Comparison of ENCODE assay signal across 21 cellular contexts in the genomic region with DNA sequence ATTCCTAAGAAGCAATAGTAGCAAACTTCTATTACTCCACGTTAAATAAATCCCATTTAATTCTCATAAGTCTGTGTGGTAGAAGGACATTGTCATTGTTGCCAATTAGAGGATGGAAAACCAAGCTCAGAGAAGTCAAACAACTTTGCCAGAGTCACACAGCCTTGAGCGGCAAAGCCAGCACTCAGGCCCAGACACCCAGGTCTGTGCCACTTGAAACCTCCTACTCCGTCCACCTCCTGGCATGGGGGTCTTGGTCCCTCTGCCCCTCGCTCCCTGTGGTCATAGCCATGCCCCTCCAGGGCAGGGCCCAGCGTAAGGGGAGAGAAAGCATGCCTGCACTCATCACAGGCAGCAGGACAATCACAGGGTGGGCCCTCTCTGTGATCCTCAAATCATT. TPM values are rescaled to one million over a fixed set of nuclear protein-coding genes. Genes with fewer than 3 reads are reported as not detected.
"Had no signal": no experiment of that assay in that cellular context is flagged by ENCODE, and none has a peak within 500 bp of the region (broad histone marks: within the 10 kb centered on the region; RNA-seq: fewer than 3 reads in every experiment).

No MANE protein-coding gene starts in this region.

- DNase-seq: cortex of kidney; effector memory CD4-positive, alpha-beta T cell; gastrocnemius medialis; heart right ventricle; kidney glomerular epithelial cell; small intestine; stimulated activated CD4-positive, alpha-beta T cell treated with anti-CD3 and anti-CD28 coated beads, Interleukin-12 subunit alpha, Interleukin-12 subunit beta, amount 100 ng/mL, for 4 hours; stimulated activated naive CD4-positive, alpha-beta T cell treated with Interleukin-2 at 50 U/mL for 16 hours; tibial artery; upper lobe of right lung had no signal

- H3K4me3 ChIP-seq: gastrocnemius medialis, heart right ventricle, mucosa of descending colon, suprapubic skin, tibial artery, upper lobe of right lung, vagina had no signal

- H3K36me3 ChIP-seq: gastrocnemius medialis, heart right ventricle, neutrophil, suprapubic skin, tibial artery, upper lobe of right lung, vagina had no signal

- H3K27me3 ChIP-seq: gastrocnemius medialis, suprapubic skin, upper lobe of right lung, vagina had no signal

- H3K4me3 Mint-ChIP-seq: naive thymus-derived CD8-positive, alpha-beta T cell had no signal

- ATAC-seq: esophagus mucosa; gastrocnemius medialis; heart right ventricle; left lobe of liver; mucosa of descending colon; naive thymus-derived CD8-positive, alpha-beta T cell; upper lobe of right lung had no signal

- H3K27ac ChIP-seq: gastrocnemius medialis, heart right ventricle, neutrophil, suprapubic skin, tibial artery, upper lobe of right lung, vagina had no signal

- H3K9me3 ChIP-seq: gastrocnemius medialis, mucosa of descending colon, neutrophil, suprapubic skin, tibial artery, upper lobe of right lung, vagina had no signal

- FAIRE-seq: endometrium, islet of Langerhans, small intestine had no signal

RNA-seq across cellular contexts. Expression of gene FAM178B, which starts 38.4 kb away (rescaled TPM):
- total RNA-seq: fibroblast of lung, pulmonary artery endothelial cell, vagina had no signal
- polyA plus RNA-seq: fibroblast of lung had no signal
